In the genomic region with DNA sequence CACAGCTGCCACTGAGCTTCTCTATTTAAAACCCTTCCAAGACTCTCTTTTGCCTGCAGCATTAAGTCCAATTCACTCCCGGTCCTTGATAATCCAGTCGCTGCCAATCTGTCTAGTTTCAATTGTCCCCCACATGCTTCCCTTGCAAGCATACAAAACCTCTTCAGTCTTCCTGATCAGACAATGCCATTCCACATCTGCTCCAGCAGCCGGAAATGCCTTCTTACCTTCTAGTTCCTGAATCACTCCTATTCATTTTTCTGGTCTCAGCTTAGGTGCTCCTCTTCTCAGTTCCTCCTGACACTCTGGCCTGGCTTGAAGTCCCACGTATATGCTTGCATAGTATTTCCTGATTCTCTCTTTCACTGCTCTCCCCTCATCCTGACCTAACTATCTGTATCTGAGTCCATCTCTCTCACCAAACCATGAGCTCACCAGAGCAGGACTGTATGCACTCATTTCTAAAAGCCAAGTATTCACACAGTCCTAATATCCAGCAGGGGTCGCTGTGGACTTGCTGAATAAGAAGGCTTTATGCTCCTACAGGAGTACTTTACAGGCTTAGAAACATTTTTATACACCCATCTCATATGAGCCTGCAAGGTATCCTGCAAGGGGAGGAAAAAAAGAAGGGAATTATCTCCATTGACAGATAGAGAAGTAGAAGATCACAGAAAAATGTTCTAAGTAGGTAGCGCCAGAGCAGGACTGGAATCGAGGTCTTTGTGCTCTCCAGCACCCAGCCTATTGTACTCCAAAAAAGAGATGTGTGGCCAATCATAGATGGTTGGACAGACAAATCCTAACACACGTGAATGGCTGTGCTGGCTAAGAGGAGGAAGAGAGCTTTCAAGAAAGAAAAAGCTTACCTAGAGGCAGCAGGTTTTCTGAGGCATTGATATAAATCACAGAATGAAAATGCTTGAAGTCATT, we compare ENCODE assay signal across 1 cellular context.
TF ChIP-seq lines count a peak whose summit lies in the region.

No MANE protein-coding gene starts in this region.

TF ChIP-seq in K562, 482 proteins besides CTCF, POLR2A, EP300 and RAD21 (continued from another document and continues in another):
- TF ChIP-seq, protein P1, sequence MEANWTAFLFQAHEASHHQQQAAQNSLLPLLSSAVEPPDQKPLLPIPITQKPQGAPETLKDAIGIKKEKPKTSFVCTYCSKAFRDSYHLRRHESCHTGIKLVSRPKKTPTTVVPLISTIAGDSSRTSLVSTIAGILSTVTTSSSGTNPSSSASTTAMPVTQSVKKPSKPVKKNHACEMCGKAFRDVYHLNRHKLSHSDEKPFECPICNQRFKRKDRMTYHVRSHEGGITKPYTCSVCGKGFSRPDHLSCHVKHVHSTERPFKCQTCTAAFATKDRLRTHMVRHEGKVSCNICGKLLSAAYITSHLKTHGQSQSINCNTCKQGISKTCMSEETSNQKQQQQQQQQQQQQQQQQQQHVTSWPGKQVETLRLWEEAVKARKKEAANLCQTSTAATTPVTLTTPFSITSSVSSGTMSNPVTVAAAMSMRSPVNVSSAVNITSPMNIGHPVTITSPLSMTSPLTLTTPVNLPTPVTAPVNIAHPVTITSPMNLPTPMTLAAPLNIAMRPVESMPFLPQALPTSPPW (CRISPR knock-in tag; IDR thresholded peaks at IDR 0.05), result no peak
- TF ChIP-seq NCOA4 (IDR thresholded peaks at IDR 0.05; ENCODE audit: partially characterized antibody) (no peak), ZNF668 (CRISPR knock-in tag; IDR thresholded peaks at IDR 0.05) (no peak), ARHGAP35 (IDR thresholded peaks at IDR 0.05; ENCODE audit: partially characterized antibody) (no peak), ZC3H11A (IDR thresholded peaks at IDR 0.05; ENCODE audit: low read depth, low read length) (no peak), SAFB2 (IDR thresholded peaks at IDR 0.05; ENCODE audit: borderline replicate concordance, low read depth, low read length, severe bottlenecking) (no peak), CEBPB (tag; IDR thresholded peaks at IDR 0.05) (no peak), GTF2F1 (IDR thresholded peaks at IDR 0.05; ENCODE audit: low read depth, low read length) (no peak), HDGF (IDR thresholded peaks at IDR 0.05) (peak; percentile 77), ASH1L (IDR thresholded peaks at IDR 0.05; ENCODE audit: borderline replicate concordance, low read depth, partially characterized antibody) (no peak), ARID2 (IDR thresholded peaks at IDR 0.05) (peak; percentile 65; the same call in 1 of the 2 replicates), BRCA1 (IDR thresholded peaks at IDR 0.05) (no peak), BRCA1 (CRISPR knock-in tag; IDR thresholded peaks at IDR 0.05) (no peak), HDAC3 (IDR thresholded peaks at IDR 0.05; ENCODE audit: borderline replicate concordance, partially characterized antibody) (no peak), HNRNPUL1 (IDR thresholded peaks at IDR 0.05; ENCODE audit: low read length) (no peak), MAFK (IDR thresholded peaks at IDR 0.05; ENCODE audit: low read length) (no peak), ZNF197 (CRISPR knock-in tag; IDR thresholded peaks at IDR 0.05; ENCODE audit: low read depth) (no peak), MCM7 (IDR thresholded peaks at IDR 0.05) (no peak), ZNF124 (CRISPR knock-in tag; IDR thresholded peaks at IDR 0.05) (no peak), KAT2B (IDR thresholded peaks at IDR 0.05; ENCODE audit: low read depth, low read length) (no peak), HMBOX1 (IDR thresholded peaks at IDR 0.05) (no peak), KLF16 (IDR thresholded peaks at IDR 0.05) (peak; percentile 18; the same call in 1 of the 2 replicates), SMC3 (conservative IDR thresholded peaks at IDR 0.05; ENCODE audit: insufficient read depth, low read depth, low read length) (peak; percentile 78), ELF1 (tag; IDR thresholded peaks at IDR 0.05) (no peak), NBN (IDR thresholded peaks at IDR 0.05; ENCODE audit: low read depth) (no peak), SP2 (IDR thresholded peaks at IDR 0.05; ENCODE audit: extremely low read depth, low read depth, low read length, poor library complexity, severe bottlenecking) (no peak), NR2C2 (CRISPR knock-in tag; IDR thresholded peaks at IDR 0.05) (no peak), NR2C2 (tag; IDR thresholded peaks at IDR 0.05) (no peak), GABPB2 (CRISPR knock-in tag; conservative IDR thresholded peaks at IDR 0.05) (no peak), STAG1 (CRISPR knock-in tag; IDR thresholded peaks at IDR 0.05; ENCODE audit: borderline replicate concordance) (peak; percentile 79; the same call in 1 of the 2 replicates), BHLHE40 (IDR thresholded peaks at IDR 0.05; ENCODE audit: low read length) (no peak), ZBTB43 (CRISPR knock-in tag; IDR thresholded peaks at IDR 0.05) (no peak), TAF9B (IDR thresholded peaks at IDR 0.05; ENCODE audit: partially characterized antibody) (no peak), LCOR (CRISPR knock-in tag; IDR thresholded peaks at IDR 0.05) (no peak), FOSL1 (tag; conservative IDR thresholded peaks at IDR 0.05) (0 out of 2 replicates have a peak, but pooled peaks have one; percentile 13)
- TF ChIP-seq, protein P2, sequence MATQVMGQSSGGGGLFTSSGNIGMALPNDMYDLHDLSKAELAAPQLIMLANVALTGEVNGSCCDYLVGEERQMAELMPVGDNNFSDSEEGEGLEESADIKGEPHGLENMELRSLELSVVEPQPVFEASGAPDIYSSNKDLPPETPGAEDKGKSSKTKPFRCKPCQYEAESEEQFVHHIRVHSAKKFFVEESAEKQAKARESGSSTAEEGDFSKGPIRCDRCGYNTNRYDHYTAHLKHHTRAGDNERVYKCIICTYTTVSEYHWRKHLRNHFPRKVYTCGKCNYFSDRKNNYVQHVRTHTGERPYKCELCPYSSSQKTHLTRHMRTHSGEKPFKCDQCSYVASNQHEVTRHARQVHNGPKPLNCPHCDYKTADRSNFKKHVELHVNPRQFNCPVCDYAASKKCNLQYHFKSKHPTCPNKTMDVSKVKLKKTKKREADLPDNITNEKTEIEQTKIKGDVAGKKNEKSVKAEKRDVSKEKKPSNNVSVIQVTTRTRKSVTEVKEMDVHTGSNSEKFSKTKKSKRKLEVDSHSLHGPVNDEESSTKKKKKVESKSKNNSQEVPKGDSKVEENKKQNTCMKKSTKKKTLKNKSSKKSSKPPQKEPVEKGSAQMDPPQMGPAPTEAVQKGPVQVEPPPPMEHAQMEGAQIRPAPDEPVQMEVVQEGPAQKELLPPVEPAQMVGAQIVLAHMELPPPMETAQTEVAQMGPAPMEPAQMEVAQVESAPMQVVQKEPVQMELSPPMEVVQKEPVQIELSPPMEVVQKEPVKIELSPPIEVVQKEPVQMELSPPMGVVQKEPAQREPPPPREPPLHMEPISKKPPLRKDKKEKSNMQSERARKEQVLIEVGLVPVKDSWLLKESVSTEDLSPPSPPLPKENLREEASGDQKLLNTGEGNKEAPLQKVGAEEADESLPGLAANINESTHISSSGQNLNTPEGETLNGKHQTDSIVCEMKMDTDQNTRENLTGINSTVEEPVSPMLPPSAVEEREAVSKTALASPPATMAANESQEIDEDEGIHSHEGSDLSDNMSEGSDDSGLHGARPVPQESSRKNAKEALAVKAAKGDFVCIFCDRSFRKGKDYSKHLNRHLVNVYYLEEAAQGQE (CRISPR knock-in tag; IDR thresholded peaks at IDR 0.05; ENCODE audit: low read depth), result no peak
- TF ChIP-seq, protein P3, sequence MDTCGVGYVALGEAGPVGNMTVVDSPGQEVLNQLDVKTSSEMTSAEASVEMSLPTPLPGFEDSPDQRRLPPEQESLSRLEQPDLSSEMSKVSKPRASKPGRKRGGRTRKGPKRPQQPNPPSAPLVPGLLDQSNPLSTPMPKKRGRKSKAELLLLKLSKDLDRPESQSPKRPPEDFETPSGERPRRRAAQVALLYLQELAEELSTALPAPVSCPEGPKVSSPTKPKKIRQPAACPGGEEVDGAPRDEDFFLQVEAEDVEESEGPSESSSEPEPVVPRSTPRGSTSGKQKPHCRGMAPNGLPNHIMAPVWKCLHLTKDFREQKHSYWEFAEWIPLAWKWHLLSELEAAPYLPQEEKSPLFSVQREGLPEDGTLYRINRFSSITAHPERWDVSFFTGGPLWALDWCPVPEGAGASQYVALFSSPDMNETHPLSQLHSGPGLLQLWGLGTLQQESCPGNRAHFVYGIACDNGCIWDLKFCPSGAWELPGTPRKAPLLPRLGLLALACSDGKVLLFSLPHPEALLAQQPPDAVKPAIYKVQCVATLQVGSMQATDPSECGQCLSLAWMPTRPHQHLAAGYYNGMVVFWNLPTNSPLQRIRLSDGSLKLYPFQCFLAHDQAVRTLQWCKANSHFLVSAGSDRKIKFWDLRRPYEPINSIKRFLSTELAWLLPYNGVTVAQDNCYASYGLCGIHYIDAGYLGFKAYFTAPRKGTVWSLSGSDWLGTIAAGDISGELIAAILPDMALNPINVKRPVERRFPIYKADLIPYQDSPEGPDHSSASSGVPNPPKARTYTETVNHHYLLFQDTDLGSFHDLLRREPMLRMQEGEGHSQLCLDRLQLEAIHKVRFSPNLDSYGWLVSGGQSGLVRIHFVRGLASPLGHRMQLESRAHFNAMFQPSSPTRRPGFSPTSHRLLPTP (IDR thresholded peaks at IDR 0.05; ENCODE audit: borderline replicate concordance, extremely low read depth, insufficient read length), result no peak
- TF ChIP-seq, protein P4, sequence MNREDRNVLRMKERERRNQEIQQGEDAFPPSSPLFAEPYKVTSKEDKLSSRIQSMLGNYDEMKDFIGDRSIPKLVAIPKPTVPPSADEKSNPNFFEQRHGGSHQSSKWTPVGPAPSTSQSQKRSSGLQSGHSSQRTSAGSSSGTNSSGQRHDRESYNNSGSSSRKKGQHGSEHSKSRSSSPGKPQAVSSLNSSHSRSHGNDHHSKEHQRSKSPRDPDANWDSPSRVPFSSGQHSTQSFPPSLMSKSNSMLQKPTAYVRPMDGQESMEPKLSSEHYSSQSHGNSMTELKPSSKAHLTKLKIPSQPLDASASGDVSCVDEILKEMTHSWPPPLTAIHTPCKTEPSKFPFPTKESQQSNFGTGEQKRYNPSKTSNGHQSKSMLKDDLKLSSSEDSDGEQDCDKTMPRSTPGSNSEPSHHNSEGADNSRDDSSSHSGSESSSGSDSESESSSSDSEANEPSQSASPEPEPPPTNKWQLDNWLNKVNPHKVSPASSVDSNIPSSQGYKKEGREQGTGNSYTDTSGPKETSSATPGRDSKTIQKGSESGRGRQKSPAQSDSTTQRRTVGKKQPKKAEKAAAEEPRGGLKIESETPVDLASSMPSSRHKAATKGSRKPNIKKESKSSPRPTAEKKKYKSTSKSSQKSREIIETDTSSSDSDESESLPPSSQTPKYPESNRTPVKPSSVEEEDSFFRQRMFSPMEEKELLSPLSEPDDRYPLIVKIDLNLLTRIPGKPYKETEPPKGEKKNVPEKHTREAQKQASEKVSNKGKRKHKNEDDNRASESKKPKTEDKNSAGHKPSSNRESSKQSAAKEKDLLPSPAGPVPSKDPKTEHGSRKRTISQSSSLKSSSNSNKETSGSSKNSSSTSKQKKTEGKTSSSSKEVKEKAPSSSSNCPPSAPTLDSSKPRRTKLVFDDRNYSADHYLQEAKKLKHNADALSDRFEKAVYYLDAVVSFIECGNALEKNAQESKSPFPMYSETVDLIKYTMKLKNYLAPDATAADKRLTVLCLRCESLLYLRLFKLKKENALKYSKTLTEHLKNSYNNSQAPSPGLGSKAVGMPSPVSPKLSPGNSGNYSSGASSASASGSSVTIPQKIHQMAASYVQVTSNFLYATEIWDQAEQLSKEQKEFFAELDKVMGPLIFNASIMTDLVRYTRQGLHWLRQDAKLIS (CRISPR knock-in tag; IDR thresholded peaks at IDR 0.05), result no peak
- TF ChIP-seq, protein P5, sequence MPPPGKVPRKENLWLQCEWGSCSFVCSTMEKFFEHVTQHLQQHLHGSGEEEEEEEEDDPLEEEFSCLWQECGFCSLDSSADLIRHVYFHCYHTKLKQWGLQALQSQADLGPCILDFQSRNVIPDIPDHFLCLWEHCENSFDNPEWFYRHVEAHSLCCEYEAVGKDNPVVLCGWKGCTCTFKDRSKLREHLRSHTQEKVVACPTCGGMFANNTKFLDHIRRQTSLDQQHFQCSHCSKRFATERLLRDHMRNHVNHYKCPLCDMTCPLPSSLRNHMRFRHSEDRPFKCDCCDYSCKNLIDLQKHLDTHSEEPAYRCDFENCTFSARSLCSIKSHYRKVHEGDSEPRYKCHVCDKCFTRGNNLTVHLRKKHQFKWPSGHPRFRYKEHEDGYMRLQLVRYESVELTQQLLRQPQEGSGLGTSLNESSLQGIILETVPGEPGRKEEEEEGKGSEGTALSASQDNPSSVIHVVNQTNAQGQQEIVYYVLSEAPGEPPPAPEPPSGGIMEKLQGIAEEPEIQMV (tag; conservative IDR thresholded peaks at IDR 0.05; ENCODE audit: low read depth), result no peak
- TF ChIP-seq, protein P6, sequence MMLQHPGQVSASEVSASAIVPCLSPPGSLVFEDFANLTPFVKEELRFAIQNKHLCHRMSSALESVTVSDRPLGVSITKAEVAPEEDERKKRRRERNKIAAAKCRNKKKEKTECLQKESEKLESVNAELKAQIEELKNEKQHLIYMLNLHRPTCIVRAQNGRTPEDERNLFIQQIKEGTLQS (IDR thresholded peaks at IDR 0.05), result no peak
- TF ChIP-seq, protein P6 (CRISPR knock-in tag; conservative IDR thresholded peaks at IDR 0.05), result peak; percentile 74; the same call in 1 of the 2 replicates
- TF ChIP-seq, protein P7, sequence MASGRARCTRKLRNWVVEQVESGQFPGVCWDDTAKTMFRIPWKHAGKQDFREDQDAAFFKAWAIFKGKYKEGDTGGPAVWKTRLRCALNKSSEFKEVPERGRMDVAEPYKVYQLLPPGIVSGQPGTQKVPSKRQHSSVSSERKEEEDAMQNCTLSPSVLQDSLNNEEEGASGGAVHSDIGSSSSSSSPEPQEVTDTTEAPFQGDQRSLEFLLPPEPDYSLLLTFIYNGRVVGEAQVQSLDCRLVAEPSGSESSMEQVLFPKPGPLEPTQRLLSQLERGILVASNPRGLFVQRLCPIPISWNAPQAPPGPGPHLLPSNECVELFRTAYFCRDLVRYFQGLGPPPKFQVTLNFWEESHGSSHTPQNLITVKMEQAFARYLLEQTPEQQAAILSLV (tag; IDR thresholded peaks at IDR 0.05), result no peak
